In genomic region chr21:35025206-35026152, GRCh38 we compare ENCODE assay signal across 11 cellular contexts. TPM values are rescaled to one million over a fixed set of nuclear protein-coding genes. Genes with fewer than 3 reads are reported as not detected.
DNase-seq lines count a peak whose midpoint lies in the region; ATAC-seq and TF ChIP-seq lines count a peak whose summit lies in the region.
"Had no signal": no experiment of that assay in that cellular context is flagged by ENCODE, and none has a peak within 500 bp of the region (broad histone marks: within the 10 kb centered on the region; RNA-seq: fewer than 3 reads in every experiment).

No MANE protein-coding gene starts in this region.

- peaks cover 88% of the 10 kb centered on the region for H3K4me1 Mint-ChIP-seq in activated naive CD4-positive, alpha-beta T cell treated with anti-CD3 and anti-CD28 coated beads for 36 hours (ENCODE audit: low read depth)
- peaks cover 79 to 89% of the 10 kb centered on the region in 2 donors for H3K4me1 Mint-ChIP-seq in effector memory CD8-positive, alpha-beta T cell (ENCODE audit: low read depth in 2 of 2)
- H3K4me1 Mint-ChIP-seq: neural progenitor cell had no signal

- peak overlapping the region; percentile 95 for H3K27ac Mint-ChIP-seq in activated naive CD4-positive, alpha-beta T cell treated with anti-CD3 and anti-CD28 coated beads for 36 hours
- peak overlapping the region; percentile 95 to 96 for H3K27ac Mint-ChIP-seq in effector memory CD8-positive, alpha-beta T cell
- H3K27ac Mint-ChIP-seq: neural progenitor cell had no signal

- DNase-seq in activated naive CD4-positive, alpha-beta T cell treated with anti-CD3 and anti-CD28 coated beads for 36 hours: no peak
- DNase-seq in activated naive CD4-positive, alpha-beta T cell treated with anti-CD3 and anti-CD28 coated beads, Interleukin-2, amount 50 U/mL, for 16 hours: no peak
- DNase-seq in SKM-1 (lab: John Stamatoyannopoulos, UW; ENCODE audit: unreplicated experiment) (peak; percentile 56), upper lobe of right lung (no peak), HuH-7 (ENCODE audit: low spot score) (no peak), NCI-H82 treated with DMSO at 0.1 percent for 48 hours (lab: John Stamatoyannopoulos, UW; ENCODE audit: unreplicated experiment) (no peak)
- no peak for DNase-seq in effector memory CD8-positive, alpha-beta T cell
- DNase-seq: SHP77 treated with DMSO at 0.1 percent for 48 hours had no signal

- peak overlapping the region; percentile 5 for H3K27ac ChIP-seq in upper lobe of right lung
- H3K27ac ChIP-seq: cardiac muscle cell, neural progenitor cell had no signal

- ATAC-seq in effector memory CD8-positive, alpha-beta T cell (replicated peaks): no peak
- peak; percentile 34 for ATAC-seq in upper lobe of right lung
- no peak for ATAC-seq in SK-N-SH treated with all-trans-retinoic acid at 6 μM for 48 hours

- H3K4me3 ChIP-seq in upper lobe of right lung: no peak overlapping the region
- H3K4me3 ChIP-seq: cardiac muscle cell had no signal

- H3K36me3 Mint-ChIP-seq in activated naive CD4-positive, alpha-beta T cell treated with anti-CD3 and anti-CD28 coated beads for 36 hours (ENCODE audit: low read depth): peaks cover 5% of the 10 kb centered on the region
- H3K36me3 Mint-ChIP-seq in effector memory CD8-positive, alpha-beta T cell (ENCODE audit: insufficient read depth): peaks cover 23% of the 10 kb centered on the region
- H3K36me3 Mint-ChIP-seq: neural progenitor cell had no signal

- H3K9me3 Mint-ChIP-seq in activated naive CD4-positive, alpha-beta T cell treated with anti-CD3 and anti-CD28 coated beads for 36 hours: peaks cover 3% of the 10 kb centered on the region
- no peaks in the 10 kb centered on the region for H3K9me3 Mint-ChIP-seq in effector memory CD8-positive, alpha-beta T cell
- H3K9me3 Mint-ChIP-seq: neural progenitor cell had no signal

- H3K27me3 Mint-ChIP-seq in activated naive CD4-positive, alpha-beta T cell treated with anti-CD3 and anti-CD28 coated beads for 36 hours (ENCODE audit: low read depth): no peaks in the 10 kb centered on the region
- H3K27me3 Mint-ChIP-seq in effector memory CD8-positive, alpha-beta T cell: no peaks in the 10 kb centered on the region

- no peak for TF ChIP-seq CTCF in upper lobe of right lung (IDR thresholded peaks at IDR 0.05)

- no peaks in the 10 kb centered on the region for H3K36me3 ChIP-seq in upper lobe of right lung
- H3K36me3 ChIP-seq: cardiac muscle cell, neural progenitor cell had no signal

- peak overlapping the region; percentile 55 for H3K4me3 Mint-ChIP-seq in activated naive CD4-positive, alpha-beta T cell treated with anti-CD3 and anti-CD28 coated beads for 36 hours
- H3K4me3 Mint-ChIP-seq in effector memory CD8-positive, alpha-beta T cell: peak overlapping the region; percentile 42 to 75

- no peaks in the 10 kb centered on the region for H3K27me3 ChIP-seq in upper lobe of right lung

- intact Hi-C loops in activated naive CD4-positive, alpha-beta T cell treated with anti-CD3 and anti-CD28 coated beads for 36 hours (cut with micrococcal nuclease): loop anchor here (1.0 to 2.0 kb wide), 4 partner anchors 19 to 317 kb away; no protein-coding TSS in a partner anchor
- intact Hi-C loops in upper lobe of right lung (cut with DNase I): no loop called here

- no peaks in the 10 kb centered on the region for H3K9me3 ChIP-seq in upper lobe of right lung

- H3K4me1 ChIP-seq in upper lobe of right lung: peaks cover 14% of the 10 kb centered on the region
- H3K4me1 ChIP-seq: neural progenitor cell had no signal

- CTCF ChIA-PET in activated naive CD4-positive, alpha-beta T cell treated with anti-CD3 and anti-CD28 coated beads for 36 hours (lab: Charles Lee): interaction anchor here (0.6 to 1.5 kb wide), 14 partner anchors 8 to 815 kb away, joined by 3 to 5 read pairs (median 4); no protein-coding TSS in a partner anchor

TF ChIP-seq in SK-N-SH treated with all-trans-retinoic acid at 6 μM for 48 hours, 23 proteins besides CTCF, POLR2A, EP300 and RAD21:
- TF ChIP-seq TSHZ2 (CRISPR knock-in tag; IDR thresholded peaks at IDR 0.05): no peak
- TF ChIP-seq PATZ1 (CRISPR knock-in tag; IDR thresholded peaks at IDR 0.05; ENCODE audit: borderline replicate concordance): no peak
- no peak for TF ChIP-seq OSR1 (CRISPR knock-in tag; IDR thresholded peaks at IDR 0.05)
- no peak for TF ChIP-seq ZNF8 (CRISPR knock-in tag; IDR thresholded peaks at IDR 0.05)

RNA-seq across cellular contexts. Expression of gene RUNX1, which starts 23.6 kb away (rescaled TPM):
- total RNA-seq in activated naive CD4-positive, alpha-beta T cell treated with anti-CD3 and anti-CD28 coated beads for 36 hours: 10 to 100 TPM; 36.9 to 41.0 TPM
- 86.9 TPM for total RNA-seq in upper lobe of right lung
